Comparison of ENCODE assay signal across 23 cellular contexts in the genomic region with DNA sequence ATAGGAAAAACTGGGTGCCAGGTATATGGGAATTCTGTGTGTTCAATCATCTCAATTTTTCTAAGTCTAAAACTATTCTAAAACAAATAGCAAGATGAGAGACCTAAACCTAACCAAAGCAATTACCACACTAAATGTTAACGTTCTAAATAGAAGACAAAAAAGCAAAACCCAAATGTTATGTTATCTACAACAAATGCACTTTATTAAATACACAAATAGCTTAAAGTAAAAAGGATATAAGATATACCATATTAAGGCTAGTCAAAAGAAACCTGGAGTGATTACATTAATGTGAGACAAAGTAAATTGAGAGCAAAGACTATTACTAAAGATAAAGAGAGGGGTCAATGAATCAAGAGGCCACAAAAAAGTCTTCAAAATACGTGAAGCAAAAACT.
"Had no signal": no experiment of that assay in that cellular context is flagged by ENCODE, and none has a peak within 500 bp of the region (broad histone marks: within the 10 kb centered on the region; RNA-seq: fewer than 3 reads in every experiment).

No MANE protein-coding gene starts in this region.

- DNase-seq: IMR-90; Kasumi-1; MM.1S; NCI-H1092 treated with DMSO at 0.1 percent for 48 hours; NCI-H1436; NCI-H187; NCI-H2029 treated with DMSO at 0.1 percent for 48 hours; NCI-H226; NCI-H446; NCI-H510A; NCI-H524 treated with DMSO at 0.1 percent for 48 hours; NCI-H69; NCI-H774; NK-92 treated with Interleukin-12 subunit alpha and Interleukin-12 subunit beta, amount 100 ng/mL, for 24 hours; OCI-M1; PC-9; Peyer's patch; SHP77 treated with DMSO at 0.1 percent for 48 hours; SJCRH30 had no signal

- H3K27ac ChIP-seq: KMS-11, PC-9, Peyer's patch, SJCRH30 had no signal

- ATAC-seq: HepG2, Right ventricle myocardium inferior, SK-N-SH treated with all-trans-retinoic acid at 6 μM for 48 hours had no signal

- H2AFZ ChIP-seq: PC-9 had no signal

- H3K27me3 ChIP-seq: Peyer's patch, SJCRH30 had no signal

- H3K9ac ChIP-seq: KMS-11 had no signal

- H3K4me1 ChIP-seq: SJCRH30 had no signal

- H3K4me2 ChIP-seq: KMS-11, PC-9 had no signal

- H3K4me3 ChIP-seq: PC-9, Peyer's patch, SJCRH30 had no signal

- FAIRE-seq: HepG2 had no signal

- H3K9me3 ChIP-seq: Peyer's patch, SJCRH30 had no signal
